Comparison of ENCODE assay signal across 19 cellular contexts in genomic region chr2:200089040-200089755, GRCh38.
A peak's percentile ranks its signal among the peaks of the same experiment; 100 is the strongest.
DNase-seq lines count a peak whose midpoint lies in the region; ATAC-seq and TF ChIP-seq lines count a peak whose summit lies in the region.
"Had no signal": no experiment of that assay in that cellular context is flagged by ENCODE, and none has a peak within 500 bp of the region (broad histone marks: within the 10 kb centered on the region; RNA-seq: fewer than 3 reads in every experiment).

No MANE protein-coding gene starts in this region.

- no peaks in the 10 kb centered on the region for H3F3A ChIP-seq in GM23338 (replicated peaks; ENCODE audit: low read depth)

- peaks cover 14% of the 10 kb centered on the region for H3K9me2 ChIP-seq in GM23338 (ENCODE audit: insufficient read depth)

- H3K27ac ChIP-seq in GM23338 (ENCODE audit: low read depth) (no peak overlapping the region), thyroid gland (no peak overlapping the region)
- H3K27ac ChIP-seq: stomach, upper lobe of left lung had no signal

- intact Hi-C loops in thyroid gland (cut with DNase I), result no loop called here

- no peaks in the 10 kb centered on the region for H3K9me3 ChIP-seq in thyroid gland
- H3K9me3 ChIP-seq in MG63, result no peaks in the 10 kb centered on the region
- H3K9me3 ChIP-seq: BE2C, stomach, upper lobe of left lung had no signal

- H3K4me1 Mint-ChIP-seq in GM23338 (peaks cover 38% of the 10 kb centered on the region), progenitor cell of endocrine pancreas (ENCODE audit: low read depth) (peaks cover 63% of the 10 kb centered on the region)
- H3K4me1 Mint-ChIP-seq: central memory CD8-positive, alpha-beta T cell had no signal

- H3K27me3 Mint-ChIP-seq in GM23338 (ENCODE audit: insufficient read depth, low read depth, poor library complexity) (peaks cover 4% of the 10 kb centered on the region), progenitor cell of endocrine pancreas (no peaks in the 10 kb centered on the region)

- DNase-seq in GM23338 (ENCODE audit: low spot score) (peak; percentile 25), amniotic epithelial cell (ENCODE audit: low read depth) (peak; percentile 37), fibroblast of mammary gland (ENCODE audit: low read depth) (peak; percentile 38), progenitor cell of endocrine pancreas (ENCODE audit: low spot score, unreplicated experiment) (no peak), thyroid gland (no peak), HCEC 1CT (no peak), MG63 (no peak)
- DNase-seq: activated CD4-positive, alpha-beta T cell treated with anti-CD3 and anti-CD28 coated beads, Interleukin-2, amount 50 U/mL, for 1 hour; activated CD8-positive, alpha-beta memory T cell treated with anti-CD3 and anti-CD28 coated beads, Interleukin-2, amount 50 U/mL, for 4 hours; BE2C; effector memory CD8-positive, alpha-beta T cell; KBM-7; left ventricle myocardium superior; NCI-H187; stimulated activated CD4-positive, alpha-beta T cell treated with anti-CD3 and anti-CD28 coated beads, Interleukin-12 subunit alpha, Interleukin-12 subunit beta, amount 100 ng/mL, for 4 hours; stomach; upper lobe of left lung had no signal

- no peaks in the 10 kb centered on the region for H3K27me3 ChIP-seq in GM23338 (ENCODE audit: insufficient read depth)
- no peaks in the 10 kb centered on the region for H3K27me3 ChIP-seq in thyroid gland
- H3K27me3 ChIP-seq in MG63, result no peaks in the 10 kb centered on the region
- H3K27me3 ChIP-seq: BE2C, upper lobe of left lung had no signal

- no peak for TF ChIP-seq POLR2A in thyroid gland (IDR thresholded peaks at IDR 0.05)

- H3K9me3 Mint-ChIP-seq in GM23338 (no peaks in the 10 kb centered on the region), progenitor cell of endocrine pancreas (ENCODE audit: low read depth) (no peaks in the 10 kb centered on the region)
- H3K9me3 Mint-ChIP-seq: central memory CD8-positive, alpha-beta T cell; effector memory CD8-positive, alpha-beta T cell; T-helper 1 cell treated with Interleukin-12 subunit alpha and Interleukin-12 subunit beta and Interleukin-4 antibody, amounts not matched to agents 30 μg/mL and 1 μg/mL, for 36 hours had no signal

- TF ChIP-seq CTCF in GM23338 (conservative IDR thresholded peaks at IDR 0.05; ENCODE audit: low read depth in 2 of 2) (no peak), fibroblast of mammary gland (conservative IDR thresholded peaks at IDR 0.05; ENCODE audit: control insufficient read depth, insufficient read depth, low read depth, low read length) (no peak), progenitor cell of endocrine pancreas (IDR thresholded peaks at IDR 0.05; ENCODE audit: unreplicated experiment) (no peak), thyroid gland (IDR thresholded peaks at IDR 0.05) (no peak)

- H3K27ac Mint-ChIP-seq in GM23338 (no peak overlapping the region), progenitor cell of endocrine pancreas (peak overlapping the region; percentile 72)
- H3K27ac Mint-ChIP-seq: effector memory CD8-positive, alpha-beta T cell; T-helper 1 cell treated with Interleukin-12 subunit alpha and Interleukin-12 subunit beta and Interleukin-4 antibody, amounts not matched to agents 30 μg/mL and 1 μg/mL, for 36 hours had no signal

- H3K4me2 ChIP-seq in GM23338, result no peak overlapping the region

- peak overlapping the region; percentile 80 for H2AFZ ChIP-seq in GM23338

- no peak overlapping the region for H3K4me3 ChIP-seq in GM23338
- H3K4me3 ChIP-seq in fibroblast of mammary gland (ENCODE audit: control insufficient read depth, low read depth, low read length), result no peak overlapping the region
- no peak overlapping the region for H3K4me3 ChIP-seq in thyroid gland (replicated peaks in 1 of 3)
- no peak overlapping the region for H3K4me3 ChIP-seq in MG63
- H3K4me3 ChIP-seq: stomach, upper lobe of left lung had no signal

- H3K79me2 ChIP-seq in GM23338 (replicated peaks; ENCODE audit: insufficient read depth), result no peaks in the 10 kb centered on the region

- H3K36me3 ChIP-seq in GM23338 (ENCODE audit: insufficient read depth) (no peaks in the 10 kb centered on the region), thyroid gland (no peaks in the 10 kb centered on the region), MG63 (no peaks in the 10 kb centered on the region)
- H3K36me3 ChIP-seq: BE2C, stomach, upper lobe of left lung had no signal

- WGBS in thyroid gland, 2 donors, result 75 to 79% methylated on average over 6 of the region's 6 CpGs

- peak; percentile 77 for ATAC-seq in GM23338
- ATAC-seq: effector memory CD8-positive, alpha-beta T cell; left ventricle myocardium superior had no signal

- H3K36me3 Mint-ChIP-seq in GM23338 (ENCODE audit: low read depth) (no peaks in the 10 kb centered on the region), progenitor cell of endocrine pancreas (ENCODE audit: insufficient read depth) (no peaks in the 10 kb centered on the region)

- H4K20me1 ChIP-seq in GM23338 (replicated peaks; ENCODE audit: insufficient read depth), result no peaks in the 10 kb centered on the region

- no peak overlapping the region for H3K4me3 Mint-ChIP-seq in GM23338
- H3K4me3 Mint-ChIP-seq in progenitor cell of endocrine pancreas (ENCODE audit: low read depth), result no peak overlapping the region
- H3K4me3 Mint-ChIP-seq: central memory CD8-positive, alpha-beta T cell; effector memory CD8-positive, alpha-beta T cell; T-helper 1 cell treated with Interleukin-12 subunit alpha and Interleukin-12 subunit beta and Interleukin-4 antibody, amounts not matched to agents 30 μg/mL and 1 μg/mL, for 36 hours had no signal

- H3K4me1 ChIP-seq in GM23338 (ENCODE audit: insufficient read depth), result peaks cover 30% of the 10 kb centered on the region
- H3K4me1 ChIP-seq in thyroid gland, result no peaks in the 10 kb centered on the region
- H3K4me1 ChIP-seq: BE2C, upper lobe of left lung had no signal

TF ChIP-seq in GM23338, 12 proteins besides CTCF, POLR2A, EP300 and RAD21 (continues in another document):
- TF ChIP-seq EZH2 (IDR thresholded peaks at IDR 0.05; ENCODE audit: low read depth, unreplicated experiment) (no peak), POLR2AphosphoS5 (IDR thresholded peaks at IDR 0.05; ENCODE audit: low read depth) (no peak), JUNB (IDR thresholded peaks at IDR 0.05; ENCODE audit: unreplicated experiment) (no peak), STAT1 (IDR thresholded peaks at IDR 0.05; ENCODE audit: unreplicated experiment) (no peak), ETS1 (IDR thresholded peaks at IDR 0.05) (no peak), ZNF114 (CRISPR knock-in tag; IDR thresholded peaks at IDR 0.05) (no peak)

Comparison
In these comparisons a context has a peak if more than half of its experiments do, and no peak if none do; other contexts are left out.
1. DNase-seq: peak in GM23338 (single experiment), amniotic epithelial cell (single experiment) and fibroblast of mammary gland (single experiment); none in progenitor cell of endocrine pancreas (single experiment), thyroid gland (0 of 2), HCEC 1CT (single experiment) and MG63 (single experiment).